33 cellular contexts compared by ENCODE assay signal in the genomic region with DNA sequence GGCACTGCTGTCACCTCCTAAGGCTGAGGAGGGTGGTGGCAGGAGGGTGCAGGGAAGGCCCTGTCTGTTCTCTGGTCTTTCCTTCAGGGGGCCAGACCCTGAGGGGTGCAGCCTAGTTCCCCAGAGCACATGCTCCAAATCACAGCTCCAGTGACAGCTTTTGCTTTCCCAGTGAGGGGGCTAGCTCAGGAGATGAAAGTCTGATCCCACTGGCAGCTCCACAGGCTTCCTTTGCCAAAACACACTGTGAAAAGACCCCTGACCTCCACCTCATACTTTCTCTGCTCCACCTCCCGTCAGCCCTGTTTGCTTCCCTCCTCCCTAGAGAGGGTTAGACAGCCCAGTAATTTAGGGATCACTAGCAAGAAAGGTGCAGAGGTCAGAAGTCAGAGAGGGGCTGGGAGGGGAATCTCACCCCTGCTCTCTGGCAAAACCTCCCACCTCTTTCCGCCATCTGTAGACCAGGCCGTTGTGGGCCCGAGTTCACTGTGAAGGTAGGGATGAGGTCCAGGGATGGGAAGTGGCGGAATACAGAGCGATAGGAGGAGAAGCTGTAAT.
DNase-seq lines count a peak whose midpoint lies in the region; ATAC-seq and TF ChIP-seq lines count a peak whose summit lies in the region.
"Had no signal": no experiment of that assay in that cellular context is flagged by ENCODE, and none has a peak within 500 bp of the region (broad histone marks: within the 10 kb centered on the region; RNA-seq: fewer than 3 reads in every experiment).

No MANE protein-coding gene starts in this region.

- POLR2A ChIA-PET in PC-9 (lab: Charles Lee; ENCODE audit: unreplicated experiment): no interaction called here

- no peak overlapping the region for H3K4me3 Mint-ChIP-seq in effector memory CD8-positive, alpha-beta T cell
- H3K4me3 Mint-ChIP-seq: activated CD4-positive, alpha-beta memory T cell treated with anti-CD3 and anti-CD28 coated beads, Interleukin-2, amount 10 ng/mL, durations not matched to agents 7 days and 5 days; T-helper 1 cell treated with Interleukin-12 subunit alpha and Interleukin-12 subunit beta and Interleukin-4 antibody, amounts not matched to agents 30 μg/mL and 1 μg/mL, for 36 hours had no signal

- H3K9me3 ChIP-seq in PC-9 (ENCODE audit: insufficient read depth, low read depth) (no peaks in the 10 kb centered on the region), mesenchymal stem cell (ENCODE audit: control insufficient read depth, low read length) (no peaks in the 10 kb centered on the region), skeletal muscle satellite cell (replicated peaks; ENCODE audit: low read length) (no peaks in the 10 kb centered on the region)
- H3K9me3 ChIP-seq: BLaER1 treated with 17β-estradiol and CSF1 and Interleukin-3, amounts not matched to agents 10 nM and 100 nM; colonic mucosa; spleen; testis had no signal

- no peak for ATAC-seq in HG02970 (IDR thresholded peaks at IDR 0.05; ENCODE audit: low FRiP score, unreplicated experiment)
- no peak for ATAC-seq in effector memory CD8-positive, alpha-beta T cell (replicated peaks)
- ATAC-seq: activated naive CD4-positive, alpha-beta T cell treated with anti-CD3 and anti-CD28 coated beads, Interleukin-2, amount 50 U/mL, for 72 hours had no signal

- H3K9ac ChIP-seq in mesenchymal stem cell (ENCODE audit: low read length) (no peak overlapping the region), skeletal muscle satellite cell (ENCODE audit: low read depth, low read length) (peak overlapping the region; percentile 6)
- H3K9ac ChIP-seq: BLaER1 treated with 17β-estradiol and CSF1 and Interleukin-3, amounts not matched to agents 10 nM and 100 nM had no signal

- H4K20me1 ChIP-seq in PC-9 (ENCODE audit: insufficient read depth): no peaks in the 10 kb centered on the region
- H4K20me1 ChIP-seq: BLaER1 treated with 17β-estradiol and CSF1 and Interleukin-3, amounts not matched to agents 10 nM and 100 nM had no signal

- H3K9me3 Mint-ChIP-seq in effector memory CD8-positive, alpha-beta T cell: no peaks in the 10 kb centered on the region
- H3K9me3 Mint-ChIP-seq: activated CD4-positive, alpha-beta memory T cell treated with anti-CD3 and anti-CD28 coated beads, Interleukin-2, amount 10 ng/mL, durations not matched to agents 7 days and 5 days; activated naive CD4-positive, alpha-beta T cell treated with anti-CD3 and anti-CD28 coated beads, Interleukin-2, amount 50 U/mL, for 72 hours; activated T-helper 2 cell treated with anti-CD3 and anti-CD28 coated beads, Interferon-gamma antibody, Interleukin-2, Interleukin-4, amounts not matched to agents 10 μg/mL and 5 μg/mL and 100 μg/mL, durations not matched to agents 14 hours and 24 hours and 36 hours; T-helper 1 cell treated with Interleukin-12 subunit alpha and Interleukin-12 subunit beta and Interleukin-4 antibody, amounts not matched to agents 30 μg/mL and 1 μg/mL, for 36 hours had no signal

- no peaks in the 10 kb centered on the region for H3K36me3 ChIP-seq in ACC112 (ENCODE audit: insufficient read depth, low read length)
- H3K36me3 ChIP-seq in PC-9 (ENCODE audit: low read depth): no peaks in the 10 kb centered on the region
- no peaks in the 10 kb centered on the region for H3K36me3 ChIP-seq in mesenchymal stem cell (ENCODE audit: control insufficient read depth in 1 of 2, insufficient read depth in 2 of 2, low read depth in 1 of 2, low read length in 2 of 2)
- H3K36me3 ChIP-seq in skeletal muscle satellite cell (ENCODE audit: insufficient read depth, low read length): peaks cover 55% of the 10 kb centered on the region
- H3K36me3 ChIP-seq: BLaER1 treated with 17β-estradiol and CSF1 and Interleukin-3, amounts not matched to agents 10 nM and 100 nM; colonic mucosa; spleen had no signal

- no peak overlapping the region for H3K14ac ChIP-seq in mesenchymal stem cell (ENCODE audit: low read length in 2 of 2)

- H4K91ac ChIP-seq in mesenchymal stem cell (ENCODE audit: low read length): peak overlapping the region; percentile 84

- 100% methylated on average over 2 of the region's 6 CpGs for WGBS in mesenchymal stem cell

- peaks cover 88% of the 10 kb centered on the region for H3K4me1 ChIP-seq in ACC112 (ENCODE audit: control insufficient read depth, insufficient read depth, low read length, unreplicated experiment)
- peaks cover 93% of the 10 kb centered on the region for H3K4me1 ChIP-seq in PC-9 (replicated peaks; ENCODE audit: insufficient read depth)
- peaks cover 22% of the 10 kb centered on the region for H3K4me1 ChIP-seq in mesenchymal stem cell (ENCODE audit: control insufficient read depth, insufficient read depth, low read depth, low read length)
- H3K4me1 ChIP-seq in skeletal muscle satellite cell (ENCODE audit: control insufficient read depth, insufficient read depth, low read length): peaks cover 85% of the 10 kb centered on the region

- no peak for DNase-seq in PC-9
- DNase-seq in mesenchymal stem cell: no peak
- DNase-seq in effector memory CD8-positive, alpha-beta T cell: no peak
- DNase-seq in NCI-H1417 treated with DMSO at 0.1 percent for 48 hours (lab: John Stamatoyannopoulos, UW): no peak
- no peak for DNase-seq in activated CD8-positive, alpha-beta memory T cell treated with anti-CD3 and anti-CD28 coated beads, Interleukin-2, amount 50 U/mL, for 4 hours
- DNase-seq: ACHN; activated CD4-positive, alpha-beta memory T cell treated with anti-CD3 and anti-CD28 coated beads, Interleukin-2, amount 10 ng/mL, durations not matched to agents 7 days and 5 days; activated CD4-positive, alpha-beta T cell treated with anti-CD3 and anti-CD28 coated beads for 1 hour; anterior cingulate cortex; colonic mucosa; COR-L47; DMS79 treated with DMSO at 0.1 percent for 48 hours; effector memory CD4-positive, alpha-beta T cell; foreskin fibroblast; GF-D8; H7; mesendoderm; MM.1S; NCI-H1436; NCI-H345; NCI-H82; retina; spleen; stimulated activated CD4-positive, alpha-beta T cell treated with anti-CD3 and anti-CD28 coated beads, Interleukin-2, amount 100 ng/mL, for 48 hours; testis had no signal

- H3K27me3 ChIP-seq in ACC112 (ENCODE audit: insufficient read depth, low read length) (no peaks in the 10 kb centered on the region), PC-9 (ENCODE audit: insufficient read depth, low read depth) (no peaks in the 10 kb centered on the region), mesenchymal stem cell (ENCODE audit: control insufficient read depth in 1 of 2, insufficient read depth in 1 of 2, low read length in 2 of 2) (no peaks in the 10 kb centered on the region), skeletal muscle satellite cell (ENCODE audit: control insufficient read depth, insufficient read depth, low read length) (no peaks in the 10 kb centered on the region)
- H3K27me3 ChIP-seq: BLaER1 treated with 17β-estradiol and CSF1 and Interleukin-3, amounts not matched to agents 10 nM and 100 nM; colonic mucosa; spleen; testis had no signal

- peaks cover 60% of the 10 kb centered on the region for H3F3A ChIP-seq in PC-9 (ENCODE audit: insufficient read depth, low read depth)

- H3K9me2 ChIP-seq in PC-9 (ENCODE audit: insufficient read depth): no peaks in the 10 kb centered on the region

- intact Hi-C loops in PC-9 (cut with micrococcal nuclease; ENCODE audit: unreplicated experiment): loop anchor here (10.0 kb wide), 1 partner anchor 357 kb away; no protein-coding TSS in a partner anchor

- H2AK5ac ChIP-seq in mesenchymal stem cell (ENCODE audit: low read length, severe bottlenecking): no peak overlapping the region

- H2BK5ac ChIP-seq in mesenchymal stem cell (ENCODE audit: low read depth, low read length, poor library complexity, severe bottlenecking): no peak overlapping the region

- no peak overlapping the region for H4K8ac ChIP-seq in mesenchymal stem cell (ENCODE audit: low read length)

- CTCF ChIA-PET in PC-9 (lab: Charles Lee): interaction anchor here (0.7 kb wide), 1 partner anchor 159 kb away, joined by 3 read pairs; no protein-coding TSS in a partner anchor

- H3K27me3 Mint-ChIP-seq in effector memory CD8-positive, alpha-beta T cell: peaks cover 39 to 75% of the 10 kb centered on the region in 2 donors

- no peaks in the 10 kb centered on the region for H3K79me1 ChIP-seq in mesenchymal stem cell (replicated peaks; ENCODE audit: low read length, poor library complexity, severe bottlenecking)

- H3K4me3 ChIP-seq in ACC112 (ENCODE audit: low read depth, low read length) (no peak overlapping the region), PC-9 (no peak overlapping the region), mesenchymal stem cell (ENCODE audit: insufficient read depth in 1 of 2, low read depth in 1 of 2, low read length in 2 of 2) (no peak overlapping the region), skeletal muscle satellite cell (ENCODE audit: low read length) (no peak overlapping the region)
- H3K4me3 ChIP-seq: BLaER1 treated with 17β-estradiol and CSF1 and Interleukin-3, amounts not matched to agents 10 nM and 100 nM; colonic mucosa; SK-N-MC; spleen; testis had no signal

- H2BK120ac ChIP-seq in mesenchymal stem cell (ENCODE audit: low read depth, low read length): no peak overlapping the region

- H3K79me2 ChIP-seq in ACC112 (ENCODE audit: control insufficient read depth, insufficient read depth, low read length, unreplicated experiment) (peaks cover 44% of the 10 kb centered on the region), PC-9 (ENCODE audit: low read depth) (peaks cover 21% of the 10 kb centered on the region; the same call in 1 of the 2 replicates)

- H2AFZ ChIP-seq in ACC112 (ENCODE audit: low read length, unreplicated experiment) (no peak overlapping the region), PC-9 (no peak overlapping the region), mesenchymal stem cell (ENCODE audit: low read depth, low read length) (no peak overlapping the region)

- H3K27ac ChIP-seq in ACC112 (ENCODE audit: low read depth, low read length): peak overlapping the region; percentile 17; the same call in 1 of the 2 replicates
- H3K27ac ChIP-seq in PC-9: no peak overlapping the region
- no peak overlapping the region for H3K27ac ChIP-seq in mesenchymal stem cell (ENCODE audit: low read length, poor library complexity, severe bottlenecking)
- H3K27ac ChIP-seq: BLaER1 treated with 17β-estradiol and CSF1 and Interleukin-3, amounts not matched to agents 10 nM and 100 nM; SK-N-MC; spleen; testis had no signal

- H3K27ac Mint-ChIP-seq in effector memory CD8-positive, alpha-beta T cell: no peak overlapping the region
- H3K27ac Mint-ChIP-seq: activated CD4-positive, alpha-beta memory T cell treated with anti-CD3 and anti-CD28 coated beads, Interleukin-2, amount 10 ng/mL, durations not matched to agents 7 days and 5 days; activated T-helper 2 cell treated with anti-CD3 and anti-CD28 coated beads, Interferon-gamma antibody, Interleukin-2, Interleukin-4, amounts not matched to agents 10 μg/mL and 5 μg/mL and 100 μg/mL, durations not matched to agents 14 hours and 24 hours and 36 hours; T-helper 1 cell treated with Interleukin-12 subunit alpha and Interleukin-12 subunit beta and Interleukin-4 antibody, amounts not matched to agents 30 μg/mL and 1 μg/mL, for 36 hours had no signal

- peak overlapping the region; percentile 2 to 37 for H3K18ac ChIP-seq in mesenchymal stem cell (ENCODE audit: low read depth in 1 of 2, low read length in 2 of 2)

- H3K4me1 Mint-ChIP-seq in effector memory CD8-positive, alpha-beta T cell (ENCODE audit: low read depth in 2 of 2): no peaks in the 10 kb centered on the region

- H2BK15ac ChIP-seq in mesenchymal stem cell (ENCODE audit: low read depth, poor library complexity, severe bottlenecking): no peak overlapping the region

- H3K23ac ChIP-seq in mesenchymal stem cell (ENCODE audit: low read length in 2 of 2): no peak overlapping the region

- H3K4ac ChIP-seq in mesenchymal stem cell (ENCODE audit: low read depth in 1 of 2, low read length in 2 of 2): peak overlapping the region in 1 of 2 experiments; percentile 58

- TF ChIP-seq CTCF in PC-9 (conservative IDR thresholded peaks at IDR 0.05): no peak

- no TSS peak for BruUV-seq in PC-9 (replicated peaks; lab: Mats Ljungman, UMichigan)

- H3K4me2 ChIP-seq in PC-9 (peak overlapping the region; percentile 71; the same call in 1 of the 2 replicates), mesenchymal stem cell (ENCODE audit: low read length, poor library complexity, severe bottlenecking) (no peak overlapping the region), skeletal muscle satellite cell (ENCODE audit: low read length) (no peak overlapping the region)

- H2BK12ac ChIP-seq in mesenchymal stem cell (ENCODE audit: low read length in 2 of 2): peak overlapping the region; percentile 37 to 44

- no peaks in the 10 kb centered on the region for H3K36me3 Mint-ChIP-seq in effector memory CD8-positive, alpha-beta T cell (ENCODE audit: insufficient read depth)
- H3K36me3 Mint-ChIP-seq: activated naive CD4-positive, alpha-beta T cell treated with anti-CD3 and anti-CD28 coated beads, Interleukin-2, amount 50 U/mL, for 72 hours had no signal
